ENCODE assay signal across 1 cellular context in the genomic region with DNA sequence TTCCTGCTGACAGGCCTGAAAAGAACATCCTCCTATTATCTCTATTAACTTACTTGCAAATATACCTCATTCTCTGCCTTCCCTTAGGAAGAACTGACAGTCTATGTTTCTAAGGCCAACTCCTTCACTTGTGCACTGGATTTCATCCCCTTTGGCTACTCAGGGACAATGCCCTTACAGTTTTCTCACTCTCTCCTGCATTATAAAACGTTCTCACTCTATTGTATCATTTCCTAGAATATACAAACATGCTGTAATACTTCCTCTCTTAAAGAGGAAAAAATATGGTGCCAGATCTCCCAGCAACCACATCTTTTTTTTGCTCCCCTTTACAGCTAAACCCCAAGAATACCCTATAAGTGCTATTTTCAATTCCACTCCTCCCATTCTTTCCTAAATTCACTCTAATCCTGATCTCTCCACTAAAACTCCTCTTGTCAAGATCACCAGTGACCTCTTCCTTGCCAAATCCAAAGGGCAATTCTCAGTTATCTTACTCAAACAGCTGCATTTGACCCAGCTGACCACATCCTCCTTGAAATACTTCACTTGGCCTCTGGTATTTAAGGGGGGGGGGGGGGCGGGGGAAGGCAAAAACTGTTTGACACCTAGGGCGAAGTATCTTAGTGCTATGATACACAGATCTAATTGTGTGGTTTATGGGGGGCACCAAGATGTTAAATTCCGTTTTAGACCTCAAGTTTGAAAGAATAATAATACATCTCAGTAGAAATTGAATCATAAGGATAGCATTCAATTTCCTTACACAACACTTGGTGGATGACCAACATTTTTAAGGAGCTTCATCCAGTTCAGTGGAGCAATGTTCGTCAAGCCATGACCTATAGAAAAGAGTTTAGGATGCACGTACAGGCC.
TF ChIP-seq lines count a peak whose summit lies in the region.

No MANE protein-coding gene starts in this region.

TF ChIP-seq in K562, 482 proteins besides CTCF, POLR2A, EP300 and RAD21 (continued from another document and continues in another):
- TF ChIP-seq ZNF592 (IDR thresholded peaks at IDR 0.05) (no peak; the same call in 1 of the 2 replicates), CREB1 (IDR thresholded peaks at IDR 0.05) (0 out of 2 replicates have a peak, but pooled peaks have one; percentile 29), CREB1 (CRISPR knock-in tag; IDR thresholded peaks at IDR 0.05) (no peak), POLR2B (IDR thresholded peaks at IDR 0.05; ENCODE audit: low read depth, partially characterized antibody) (no peak), ZNF197 (CRISPR knock-in tag; IDR thresholded peaks at IDR 0.05; ENCODE audit: low read depth) (no peak), YY1 (IDR thresholded peaks at IDR 0.05; ENCODE audit: borderline replicate concordance in 1 of 3, control insufficient read depth in 1 of 3, extremely low read depth in 1 of 3, insufficient read depth in 3 of 3, insufficient read length in 1 of 3, insufficient replicate concordance in 2 of 3, low read depth in 1 of 3, low read length in 2 of 3) (no peak), HMG20B (CRISPR knock-in tag; IDR thresholded peaks at IDR 0.05) (no peak), ZNF699 (CRISPR knock-in tag; IDR thresholded peaks at IDR 0.05; ENCODE audit: insufficient replicate concordance) (no peak), RFX5 (IDR thresholded peaks at IDR 0.05; ENCODE audit: low read depth, low read length) (no peak), ARNT (IDR thresholded peaks at IDR 0.05) (peak in 1 of 2 experiments; percentile 83; a peak in 1 of 4 replicates), RNF2 (IDR thresholded peaks at IDR 0.05) (peak; percentile 32; the same call in 1 of the 2 replicates), L3MBTL2 (IDR thresholded peaks at IDR 0.05) (peak; percentile 21; the same call in 1 of the 2 replicates), PML (IDR thresholded peaks at IDR 0.05; ENCODE audit: low read length) (peak; percentile 83), DIDO1 (tag; IDR thresholded peaks at IDR 0.05; ENCODE audit: low read depth) (no peak), KAT7 (CRISPR knock-in tag; IDR thresholded peaks at IDR 0.05; ENCODE audit: borderline replicate concordance) (0 out of 2 replicates have a peak, but pooled peaks have one; percentile 58), POLR2G (IDR thresholded peaks at IDR 0.05; ENCODE audit: low read depth, low read length) (no peak), TEAD1 (CRISPR knock-in tag; IDR thresholded peaks at IDR 0.05) (peak; percentile 74 to 77; a peak in 3 of 4 replicates), ZNF232 (CRISPR knock-in tag; IDR thresholded peaks at IDR 0.05) (no peak), NBN (IDR thresholded peaks at IDR 0.05; ENCODE audit: low read depth) (peak; percentile 59; the same call in 1 of the 2 replicates), HOMEZ (CRISPR knock-in tag; IDR thresholded peaks at IDR 0.05) (no peak), NCOR1 (IDR thresholded peaks at IDR 0.05) (peak; percentile 85), ZNF395 (CRISPR knock-in tag; IDR thresholded peaks at IDR 0.05) (no peak), PTTG1 (tag; IDR thresholded peaks at IDR 0.05; ENCODE audit: low read depth) (no peak), MXI1 (IDR thresholded peaks at IDR 0.05; ENCODE audit: low read depth, low read length) (no peak), ZNF282 (CRISPR knock-in tag; IDR thresholded peaks at IDR 0.05) (no peak), MTA2 (IDR thresholded peaks at IDR 0.05; ENCODE audit: low read depth) (peak; percentile 86), ZNF12 (CRISPR knock-in tag; IDR thresholded peaks at IDR 0.05) (no peak), MEF2D (tag; conservative IDR thresholded peaks at IDR 0.05; ENCODE audit: low read depth) (no peak), SMAD4 (CRISPR knock-in tag; conservative IDR thresholded peaks at IDR 0.05) (no peak), NEUROD1 (IDR thresholded peaks at IDR 0.05; ENCODE audit: borderline replicate concordance, low read depth, low read length, partially characterized antibody) (peak; percentile 57), HDAC2 (IDR thresholded peaks at IDR 0.05) (peak; percentile 78), CHD1 (IDR thresholded peaks at IDR 0.05; ENCODE audit: low read length) (no peak), MTA3 (IDR thresholded peaks at IDR 0.05; ENCODE audit: borderline replicate concordance) (peak; percentile 31; the same call in 1 of the 2 replicates), E2F4 (CRISPR knock-in tag; IDR thresholded peaks at IDR 0.05; ENCODE audit: low read depth) (no peak), TAL1 (IDR thresholded peaks at IDR 0.05) (peak; percentile 88), CREBBP (IDR thresholded peaks at IDR 0.05; ENCODE audit: low read depth, low read length) (no peak), NR0B1 (IDR thresholded peaks at IDR 0.05; ENCODE audit: partially characterized antibody) (no peak), TAF15 (IDR thresholded peaks at IDR 0.05; ENCODE audit: low read depth, low read length) (no peak), HDGF (IDR thresholded peaks at IDR 0.05) (no peak), SRSF1 (IDR thresholded peaks at IDR 0.05; ENCODE audit: low read depth, low read length) (no peak), PHF21A (IDR thresholded peaks at IDR 0.05; ENCODE audit: borderline replicate concordance, low read depth) (no peak), TCF3 (CRISPR knock-in tag; IDR thresholded peaks at IDR 0.05) (peak; percentile 87), LEF1 (IDR thresholded peaks at IDR 0.05) (peak; percentile 68), CCNT2 (IDR thresholded peaks at IDR 0.05; ENCODE audit: borderline replicate concordance, extremely low read depth, insufficient read length, low read depth, low read length) (no peak)
- TF ChIP-seq, protein P1, sequence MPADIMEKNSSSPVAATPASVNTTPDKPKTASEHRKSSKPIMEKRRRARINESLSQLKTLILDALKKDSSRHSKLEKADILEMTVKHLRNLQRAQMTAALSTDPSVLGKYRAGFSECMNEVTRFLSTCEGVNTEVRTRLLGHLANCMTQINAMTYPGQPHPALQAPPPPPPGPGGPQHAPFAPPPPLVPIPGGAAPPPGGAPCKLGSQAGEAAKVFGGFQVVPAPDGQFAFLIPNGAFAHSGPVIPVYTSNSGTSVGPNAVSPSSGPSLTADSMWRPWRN (IDR thresholded peaks at IDR 0.05; ENCODE audit: low read depth), result peak; percentile 46; the same call in 1 of the 2 replicates
- TF ChIP-seq, protein P2, sequence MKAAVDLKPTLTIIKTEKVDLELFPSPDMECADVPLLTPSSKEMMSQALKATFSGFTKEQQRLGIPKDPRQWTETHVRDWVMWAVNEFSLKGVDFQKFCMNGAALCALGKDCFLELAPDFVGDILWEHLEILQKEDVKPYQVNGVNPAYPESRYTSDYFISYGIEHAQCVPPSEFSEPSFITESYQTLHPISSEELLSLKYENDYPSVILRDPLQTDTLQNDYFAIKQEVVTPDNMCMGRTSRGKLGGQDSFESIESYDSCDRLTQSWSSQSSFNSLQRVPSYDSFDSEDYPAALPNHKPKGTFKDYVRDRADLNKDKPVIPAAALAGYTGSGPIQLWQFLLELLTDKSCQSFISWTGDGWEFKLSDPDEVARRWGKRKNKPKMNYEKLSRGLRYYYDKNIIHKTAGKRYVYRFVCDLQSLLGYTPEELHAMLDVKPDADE (conservative IDR thresholded peaks at IDR 0.05; ENCODE audit: control insufficient read depth, low read depth, low read length), result no peak
- TF ChIP-seq, protein P3, sequence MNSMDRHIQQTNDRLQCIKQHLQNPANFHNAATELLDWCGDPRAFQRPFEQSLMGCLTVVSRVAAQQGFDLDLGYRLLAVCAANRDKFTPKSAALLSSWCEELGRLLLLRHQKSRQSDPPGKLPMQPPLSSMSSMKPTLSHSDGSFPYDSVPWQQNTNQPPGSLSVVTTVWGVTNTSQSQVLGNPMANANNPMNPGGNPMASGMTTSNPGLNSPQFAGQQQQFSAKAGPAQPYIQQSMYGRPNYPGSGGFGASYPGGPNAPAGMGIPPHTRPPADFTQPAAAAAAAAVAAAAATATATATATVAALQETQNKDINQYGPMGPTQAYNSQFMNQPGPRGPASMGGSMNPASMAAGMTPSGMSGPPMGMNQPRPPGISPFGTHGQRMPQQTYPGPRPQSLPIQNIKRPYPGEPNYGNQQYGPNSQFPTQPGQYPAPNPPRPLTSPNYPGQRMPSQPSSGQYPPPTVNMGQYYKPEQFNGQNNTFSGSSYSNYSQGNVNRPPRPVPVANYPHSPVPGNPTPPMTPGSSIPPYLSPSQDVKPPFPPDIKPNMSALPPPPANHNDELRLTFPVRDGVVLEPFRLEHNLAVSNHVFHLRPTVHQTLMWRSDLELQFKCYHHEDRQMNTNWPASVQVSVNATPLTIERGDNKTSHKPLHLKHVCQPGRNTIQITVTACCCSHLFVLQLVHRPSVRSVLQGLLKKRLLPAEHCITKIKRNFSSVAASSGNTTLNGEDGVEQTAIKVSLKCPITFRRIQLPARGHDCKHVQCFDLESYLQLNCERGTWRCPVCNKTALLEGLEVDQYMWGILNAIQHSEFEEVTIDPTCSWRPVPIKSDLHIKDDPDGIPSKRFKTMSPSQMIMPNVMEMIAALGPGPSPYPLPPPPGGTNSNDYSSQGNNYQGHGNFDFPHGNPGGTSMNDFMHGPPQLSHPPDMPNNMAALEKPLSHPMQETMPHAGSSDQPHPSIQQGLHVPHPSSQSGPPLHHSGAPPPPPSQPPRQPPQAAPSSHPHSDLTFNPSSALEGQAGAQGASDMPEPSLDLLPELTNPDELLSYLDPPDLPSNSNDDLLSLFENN (IDR thresholded peaks at IDR 0.05; ENCODE audit: low read depth in 2 of 2, low read length in 2 of 2), result peak in 1 of 2 experiments; percentile 75; a peak in 2 of 4 replicates
- TF ChIP-seq, protein P4, sequence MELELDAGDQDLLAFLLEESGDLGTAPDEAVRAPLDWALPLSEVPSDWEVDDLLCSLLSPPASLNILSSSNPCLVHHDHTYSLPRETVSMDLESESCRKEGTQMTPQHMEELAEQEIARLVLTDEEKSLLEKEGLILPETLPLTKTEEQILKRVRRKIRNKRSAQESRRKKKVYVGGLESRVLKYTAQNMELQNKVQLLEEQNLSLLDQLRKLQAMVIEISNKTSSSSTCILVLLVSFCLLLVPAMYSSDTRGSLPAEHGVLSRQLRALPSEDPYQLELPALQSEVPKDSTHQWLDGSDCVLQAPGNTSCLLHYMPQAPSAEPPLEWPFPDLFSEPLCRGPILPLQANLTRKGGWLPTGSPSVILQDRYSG (tag; conservative IDR thresholded peaks at IDR 0.05; ENCODE audit: low read depth), result no peak
